9 cellular contexts compared by ENCODE assay signal in the genomic region with DNA sequence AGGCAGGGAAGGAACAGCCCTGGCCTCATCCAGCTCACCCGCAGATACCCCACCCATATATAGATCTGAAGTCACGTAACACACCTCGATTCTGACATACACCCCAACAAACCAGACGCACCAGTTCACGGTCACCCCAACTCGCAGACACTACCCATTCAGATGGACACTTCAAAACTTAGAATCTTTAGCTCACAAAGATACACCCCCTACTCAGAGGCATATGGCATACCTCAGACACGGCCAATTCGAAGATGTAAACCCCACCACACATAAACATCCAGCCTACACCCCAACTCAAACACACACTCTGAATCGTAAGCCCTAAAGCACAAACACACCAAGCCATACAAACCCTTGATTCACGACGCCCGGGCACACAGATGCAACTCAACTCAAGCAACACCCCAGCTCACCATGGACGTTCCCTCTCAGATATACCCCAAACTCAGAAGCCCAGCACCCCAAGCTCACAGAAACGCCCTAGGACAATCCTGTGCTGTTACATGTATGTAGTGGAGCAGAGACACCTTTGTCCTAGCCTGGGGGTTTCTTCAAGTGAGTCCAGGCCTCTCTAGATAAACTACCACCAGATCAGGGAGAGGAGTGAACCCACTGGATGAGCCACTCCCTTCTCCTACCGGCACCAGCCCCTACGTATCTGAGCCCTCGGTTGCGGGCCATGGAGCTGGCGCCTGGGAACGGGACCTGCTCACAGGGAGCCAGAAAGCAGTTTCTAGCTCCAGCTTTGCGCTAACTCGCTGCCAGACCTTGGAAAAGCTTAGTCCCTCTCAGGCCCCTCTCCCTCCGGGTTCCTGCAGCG. TPM values are rescaled to one million over a fixed set of nuclear protein-coding genes. Genes with fewer than 3 reads are reported as not detected.
DNase-seq lines count a peak whose midpoint lies in the region; FAIRE-seq and TF ChIP-seq lines count a peak whose summit lies in the region.
"Had no signal": no experiment of that assay in that cellular context is flagged by ENCODE, and none has a peak within 500 bp of the region (broad histone marks: within the 10 kb centered on the region; RNA-seq: fewer than 3 reads in every experiment).

No MANE protein-coding gene starts in this region.

- H3K27ac Mint-ChIP-seq in activated CD4-positive, alpha-beta memory T cell treated with anti-CD3 and anti-CD28 coated beads, Interleukin-2, amount 10 ng/mL, durations not matched to agents 7 days and 5 days: no peak overlapping the region
- H3K27ac Mint-ChIP-seq in progenitor cell of endocrine pancreas: peak overlapping the region; percentile 70

- no peak for FAIRE-seq in GM19239 (lab: Jason Lieb, UNC)

- H3K27me3 Mint-ChIP-seq in activated CD4-positive, alpha-beta memory T cell treated with anti-CD3 and anti-CD28 coated beads, Interleukin-2, amount 10 ng/mL, durations not matched to agents 7 days and 5 days: peaks cover 46% of the 10 kb centered on the region
- H3K27me3 Mint-ChIP-seq in progenitor cell of endocrine pancreas: peaks cover 71% of the 10 kb centered on the region

- no peaks in the 10 kb centered on the region for H3K9me3 Mint-ChIP-seq in activated CD4-positive, alpha-beta memory T cell treated with anti-CD3 and anti-CD28 coated beads, Interleukin-2, amount 10 ng/mL, durations not matched to agents 7 days and 5 days
- no peaks in the 10 kb centered on the region for H3K9me3 Mint-ChIP-seq in progenitor cell of endocrine pancreas (ENCODE audit: low read depth)

- TF ChIP-seq CTCF in GM10266 (IDR thresholded peaks at IDR 0.05; ENCODE audit: control insufficient read depth, insufficient read depth, low read depth, missing control alignments): no peak
- TF ChIP-seq CTCF in fibroblast of the aortic adventitia (IDR thresholded peaks at IDR 0.05; ENCODE audit: insufficient read depth, low read length): no peak
- no peak for TF ChIP-seq CTCF in progenitor cell of endocrine pancreas (IDR thresholded peaks at IDR 0.05; ENCODE audit: unreplicated experiment)

- H3K36me3 Mint-ChIP-seq in activated CD4-positive, alpha-beta memory T cell treated with anti-CD3 and anti-CD28 coated beads, Interleukin-2, amount 10 ng/mL, durations not matched to agents 7 days and 5 days (ENCODE audit: low read depth): peaks cover 5% of the 10 kb centered on the region
- H3K36me3 Mint-ChIP-seq in progenitor cell of endocrine pancreas (ENCODE audit: insufficient read depth): no peaks in the 10 kb centered on the region

- CTCF ChIA-PET in activated CD4-positive, alpha-beta memory T cell treated with anti-CD3 and anti-CD28 coated beads, Interleukin-2, amount 10 ng/mL, durations not matched to agents 7 days and 5 days (lab: Charles Lee): interaction anchor here (0.6 to 1.6 kb wide), 8 partner anchors 9 to 240 kb away, joined by 3 to 9 read pairs (median 4); no protein-coding TSS in a partner anchor

- DNase-seq in GM10266 (ENCODE audit: extremely low spot score) (peak; percentile 34), fibroblast of the aortic adventitia (ENCODE audit: low read depth) (no peak), progenitor cell of endocrine pancreas (ENCODE audit: low spot score, unreplicated experiment) (no peak), NCI-H2081 (lab: John Stamatoyannopoulos, UW) (no peak), AML-193 (lab: John Stamatoyannopoulos, UW) (no peak), foreskin melanocyte (no peak), GM19239 (ENCODE audit: insufficient read length, low spot score) (no peak)
- no peak for DNase-seq in activated CD4-positive, alpha-beta memory T cell treated with anti-CD3 and anti-CD28 coated beads, Interleukin-2, amount 10 ng/mL, durations not matched to agents 7 days and 5 days
- DNase-seq: NCI-H2029 treated with DMSO at 0.1 percent for 48 hours had no signal

- peaks cover 29% of the 10 kb centered on the region for H3K4me1 Mint-ChIP-seq in activated CD4-positive, alpha-beta memory T cell treated with anti-CD3 and anti-CD28 coated beads, Interleukin-2, amount 10 ng/mL, durations not matched to agents 7 days and 5 days
- H3K4me1 Mint-ChIP-seq in progenitor cell of endocrine pancreas (ENCODE audit: low read depth): peaks cover 15% of the 10 kb centered on the region

- peak overlapping the region; percentile 58 for H3K4me3 Mint-ChIP-seq in activated CD4-positive, alpha-beta memory T cell treated with anti-CD3 and anti-CD28 coated beads, Interleukin-2, amount 10 ng/mL, durations not matched to agents 7 days and 5 days
- H3K4me3 Mint-ChIP-seq in progenitor cell of endocrine pancreas (ENCODE audit: low read depth): peak overlapping the region; percentile 68

- peak overlapping the region; percentile 25 for H3K4me3 ChIP-seq in fibroblast of the aortic adventitia (ENCODE audit: low read depth, low read length)

- POLR2A ChIA-PET in activated CD4-positive, alpha-beta memory T cell treated with anti-CD3 and anti-CD28 coated beads, Interleukin-2, amount 10 ng/mL, durations not matched to agents 7 days and 5 days (lab: Charles Lee): interaction anchor here (1.0 to 2.4 kb wide), 6 partner anchors 11 to 40 kb away, joined by 3 to 18 read pairs (median 7); a partner anchor contains a TSS

RNA-seq across cellular contexts. Expression of a gene that starts 8.8 kb away (rescaled TPM):
- total RNA-seq in activated CD4-positive, alpha-beta memory T cell treated with anti-CD3 and anti-CD28 coated beads, Interleukin-2, amount 10 ng/mL, durations not matched to agents 7 days and 5 days: 1 to 10 TPM; 1.4 TPM
- 0.18 and 1.3 TPM in 2 replicates for total RNA-seq in fibroblast of the aortic adventitia (ENCODE audit: low replicate concordance)
- total RNA-seq in progenitor cell of endocrine pancreas: 8.9 and 10.7 TPM in 2 replicates

RNA-seq across cellular contexts. Expression of a gene that starts 10.8 kb away (rescaled TPM):
- 10 to 100 TPM; 13.5 to 14.3 TPM for total RNA-seq in activated CD4-positive, alpha-beta memory T cell treated with anti-CD3 and anti-CD28 coated beads, Interleukin-2, amount 10 ng/mL, durations not matched to agents 7 days and 5 days
- total RNA-seq in fibroblast of the aortic adventitia (ENCODE audit: low replicate concordance): 5.2 and 39.6 TPM in 2 replicates
- total RNA-seq in progenitor cell of endocrine pancreas: 14.0 and 14.9 TPM in 2 replicates

RNA-seq across cellular contexts. Expression of a gene that starts 14.3 kb away (rescaled TPM):
- total RNA-seq in activated CD4-positive, alpha-beta memory T cell treated with anti-CD3 and anti-CD28 coated beads, Interleukin-2, amount 10 ng/mL, durations not matched to agents 7 days and 5 days: 100 to 1,000 TPM; 121 to 122 TPM
- total RNA-seq in fibroblast of the aortic adventitia (ENCODE audit: low replicate concordance) (9.0 and 16.2 TPM in 2 replicates), progenitor cell of endocrine pancreas (21.6 and 23.1 TPM in 2 replicates)

RNA-seq across cellular contexts. Expression of a gene that starts 22.6 kb away (rescaled TPM):
- 10 to 100 TPM; 60.9 to 64.5 TPM for total RNA-seq in activated CD4-positive, alpha-beta memory T cell treated with anti-CD3 and anti-CD28 coated beads, Interleukin-2, amount 10 ng/mL, durations not matched to agents 7 days and 5 days
- total RNA-seq in fibroblast of the aortic adventitia (ENCODE audit: low replicate concordance) (40.9 and 61.4 TPM in 2 replicates), progenitor cell of endocrine pancreas (69.9 and 70.5 TPM in 2 replicates)

RNA-seq across cellular contexts. Expression of a gene that starts 41.5 kb away (rescaled TPM):
- under 1 TPM in 1 of 2 experiments, not detected in 1; 0.33 TPM for total RNA-seq in activated CD4-positive, alpha-beta memory T cell treated with anti-CD3 and anti-CD28 coated beads, Interleukin-2, amount 10 ng/mL, durations not matched to agents 7 days and 5 days
- total RNA-seq in fibroblast of the aortic adventitia (ENCODE audit: low replicate concordance) (not detected in 2 replicates), progenitor cell of endocrine pancreas (0.73 and 0.77 TPM in 2 replicates)
